8 cellular contexts compared by ENCODE assay signal in genomic region chr10:105950410-105950809, GRCh38.
DNase-seq lines count a peak whose midpoint lies in the region; ATAC-seq and TF ChIP-seq lines count a peak whose summit lies in the region.

No MANE protein-coding gene starts in this region.

- ATAC-seq in GM21717 (IDR thresholded peaks at IDR 0.05; ENCODE audit: unreplicated experiment) (peak; percentile 45), WTC11 (peak; percentile 72), gastroesophageal sphincter (peak; percentile 35)

- CTCF ChIA-PET in WTC11 (lab: Charles Lee), result interaction anchor here (0.6 to 3.5 kb wide), 9 partner anchors 23 to 239 kb away, joined by 3 to 36 read pairs (median 4); no protein-coding TSS in a partner anchor

- H3K27ac Mint-ChIP-seq in WTC11 (no peak overlapping the region), progenitor cell of endocrine pancreas (no peak overlapping the region)

- no peaks in the 10 kb centered on the region for H3K36me3 ChIP-seq in gastroesophageal sphincter

- H3K4me3 Mint-ChIP-seq in WTC11 (no peak overlapping the region), progenitor cell of endocrine pancreas (ENCODE audit: low read depth) (no peak overlapping the region)

- POLR2A ChIA-PET in WTC11 (lab: Charles Lee), result no interaction called here

- TF ChIP-seq POLR2A in gastroesophageal sphincter (IDR thresholded peaks at IDR 0.05), result no peak

- H3K4me3 ChIP-seq in LNCaP clone FGC (ENCODE audit: low read depth, low read length) (no peak overlapping the region), gastroesophageal sphincter (no peak overlapping the region)

- peak; percentile 79 for TF ChIP-seq CTCF in LNCaP clone FGC (IDR thresholded peaks at IDR 0.05; ENCODE audit: control insufficient read depth, extremely low read depth, insufficient read depth)
- TF ChIP-seq CTCF in WTC11 (IDR thresholded peaks at IDR 0.05), result peak; percentile 61
- peak; percentile 72 to 89 (median 79) for TF ChIP-seq CTCF in gastroesophageal sphincter (IDR thresholded peaks at IDR 0.05)
- TF ChIP-seq CTCF in progenitor cell of endocrine pancreas (IDR thresholded peaks at IDR 0.05; ENCODE audit: unreplicated experiment), result peak; percentile 92

- no peaks in the 10 kb centered on the region for H3K27me3 Mint-ChIP-seq in WTC11 (ENCODE audit: low read depth)
- no peaks in the 10 kb centered on the region for H3K27me3 Mint-ChIP-seq in progenitor cell of endocrine pancreas

- peak overlapping the region in 3 of 4 donors; percentile 68 to 81 (median 80) for H3K27ac ChIP-seq in gastroesophageal sphincter

- WGBS in gastroesophageal sphincter (ENCODE audit: low coverage in 1 of 2), 2 donors, result 47 to 52% methylated on average over 2 of the region's 2 CpGs

- DNase-seq in DMS 273 (lab: John Stamatoyannopoulos, UW; ENCODE audit: unreplicated experiment) (peak; percentile 71), DMS 273 treated with DMSO at 0.1 percent for 48 hours (lab: John Stamatoyannopoulos, UW) (no peak), LNCaP clone FGC (ENCODE audit: low read depth) (peak; percentile 22), WTC11 (ENCODE audit: low spot score) (peak; percentile 49), progenitor cell of endocrine pancreas (ENCODE audit: low spot score, unreplicated experiment) (peak; percentile 14)
- no peak for DNase-seq in NK-92 treated with Interleukin-12 subunit alpha and Interleukin-12 subunit beta, amount 100 ng/mL, for 24 hours (lab: John Stamatoyannopoulos, UW)

- TF ChIP-seq EP300 in gastroesophageal sphincter (IDR thresholded peaks at IDR 0.05), result no peak

- H3K27me3 ChIP-seq in gastroesophageal sphincter, result no peaks in the 10 kb centered on the region

- no peaks in the 10 kb centered on the region for H3K9me3 ChIP-seq in gastroesophageal sphincter

- H3K4me1 Mint-ChIP-seq in WTC11 (peaks cover 23% of the 10 kb centered on the region), progenitor cell of endocrine pancreas (ENCODE audit: low read depth) (peaks cover 22% of the 10 kb centered on the region)

- H3K36me3 Mint-ChIP-seq in WTC11 (no peaks in the 10 kb centered on the region), progenitor cell of endocrine pancreas (ENCODE audit: insufficient read depth) (no peaks in the 10 kb centered on the region)

- H3K9me3 Mint-ChIP-seq in WTC11, result no peaks in the 10 kb centered on the region
- H3K9me3 Mint-ChIP-seq in progenitor cell of endocrine pancreas (ENCODE audit: low read depth), result no peaks in the 10 kb centered on the region

- peaks cover 0 to 55% (median 6%) of the 10 kb centered on the region in 3 donors for H3K4me1 ChIP-seq in gastroesophageal sphincter

TF ChIP-seq in WTC11, 78 proteins besides CTCF, POLR2A, EP300 and RAD21:
- TF ChIP-seq ZNF396 (CRISPR knock-in tag; IDR thresholded peaks at IDR 0.05; ENCODE audit: borderline replicate concordance), result no peak

Comparison
In these comparisons a context has a peak if more than half of its experiments do, and no peak if none do; other contexts are left out.
1. DNase-seq: peak in DMS 273 (single experiment), LNCaP clone FGC (single experiment), WTC11 (single experiment) and progenitor cell of endocrine pancreas (single experiment); none in DMS 273 treated with DMSO at 0.1 percent for 48 hours (single experiment) and NK-92 treated with Interleukin-12 subunit alpha and Interleukin-12 subunit beta, amount 100 ng/mL, for 24 hours (single experiment).
2. Peak in every context shown above with its lines, with median percentiles within 50 percentile points of each other: ATAC-seq and CTCF ChIP-seq.